In genomic region chr1:181159451-181160151, GRCh38 we compare ENCODE assay signal across 8 cellular contexts.
DNase-seq lines count a peak whose midpoint lies in the region; ATAC-seq, FAIRE-seq and TF ChIP-seq lines count a peak whose summit lies in the region.

No MANE protein-coding gene starts in this region.

- no peaks in the 10 kb centered on the region for H3K27me3 Mint-ChIP-seq in naive thymus-derived CD8-positive, alpha-beta T cell

- no peak overlapping the region for H3K9ac ChIP-seq in kidney (ENCODE audit: low read length in 2 of 2)

- H3K27ac Mint-ChIP-seq in naive thymus-derived CD8-positive, alpha-beta T cell = peak overlapping the region; percentile 57 to 93 (median 86)

- CTCF ChIA-PET in RWPE1 (lab: Yijun Ruan, JAX) = interaction anchor here (0.9 to 1.7 kb wide), 2 partner anchors 18 to 59 kb away, joined by 4 to 9 read pairs; no protein-coding TSS in a partner anchor

- H3K4me3 Mint-ChIP-seq in naive thymus-derived CD8-positive, alpha-beta T cell = peak overlapping the region; percentile 26 to 82 (median 56)

- POLR2A ChIA-PET in RWPE1 (lab: Yijun Ruan, JAX; ENCODE audit: low non-redundant PET) = no interaction called here
- POLR2A ChIA-PET in naive thymus-derived CD8-positive, alpha-beta T cell (lab: Charles Lee) = interaction anchor here (0.7 to 4.4 kb wide), 5 partner anchors 11 to 657 kb away, joined by 3 to 30 read pairs (median 4); partner anchors contain the start of gene ACBD6

- peaks cover 0 to 9% of the 10 kb centered on the region in 2 donors for H3K9me3 ChIP-seq in kidney (ENCODE audit: control insufficient read depth in 1 of 2, low read length in 2 of 2)

- no peak for TF ChIP-seq CTCF in RWPE1 (conservative IDR thresholded peaks at IDR 0.05; ENCODE audit: low read depth)
- TF ChIP-seq CTCF in kidney (IDR thresholded peaks at IDR 0.05; ENCODE audit: borderline replicate concordance, extremely low read depth, insufficient read depth) = no peak

- peak overlapping the region; percentile 97 for H3K27ac ChIP-seq in RWPE1
- no peak overlapping the region for H3K27ac ChIP-seq in kidney (ENCODE audit: low read depth in 2 of 2, low read length in 2 of 2)

- FAIRE-seq in kidney (lab: Jason Lieb, UNC) = no peak

- H3K4me1 Mint-ChIP-seq in naive thymus-derived CD8-positive, alpha-beta T cell = peaks cover 19 to 45% (median 41%) of the 10 kb centered on the region in 4 donors

- no peaks in the 10 kb centered on the region for H3K36me3 ChIP-seq in kidney (ENCODE audit: control insufficient read depth in 1 of 2, insufficient read depth in 2 of 2, low read length in 2 of 2)

- no peaks in the 10 kb centered on the region for H3K4me1 ChIP-seq in kidney (ENCODE audit: control insufficient read depth in 1 of 2, insufficient read depth in 1 of 2, low read depth in 1 of 2, low read length in 2 of 2)

- DNase-seq in GF-D8 (lab: John Stamatoyannopoulos, UW) = peak; percentile 44
- peak; percentile 98 for DNase-seq in RWPE1 (ENCODE audit: low spot score)
- peak; percentile 29 for DNase-seq in activated naive CD4-positive, alpha-beta T cell treated with anti-CD3 and anti-CD28 coated beads, Interleukin-2, amount 50 U/mL, for 16 hours
- peak in 8 of 10 donors; percentile 40 to 80 (median 65) for DNase-seq in naive thymus-derived CD8-positive, alpha-beta T cell
- no peak for DNase-seq in inferior parietal cortex (ENCODE audit: extremely low spot score)
- DNase-seq in kidney = no peak
- no peak for DNase-seq in iPS-NIHi7 (ENCODE audit: extremely low spot score)

- no peak overlapping the region for H3K4me3 ChIP-seq in kidney (ENCODE audit: low read length in 2 of 2)

- peaks cover 0 to 18% (median 7%) of the 10 kb centered on the region in 3 donors for H3K36me3 Mint-ChIP-seq in naive thymus-derived CD8-positive, alpha-beta T cell

- ATAC-seq in naive thymus-derived CD8-positive, alpha-beta T cell = peak; percentile 85 to 86
- no peak for ATAC-seq in GM21390 (IDR thresholded peaks at IDR 0.05; ENCODE audit: unreplicated experiment)

- peaks cover 2 to 28% (median 19%) of the 10 kb centered on the region in 9 donors for H3K9me3 Mint-ChIP-seq in naive thymus-derived CD8-positive, alpha-beta T cell

- intact Hi-C loops in kidney (cut with DNase I) = loop anchor here (10.0 kb wide), 1 partner anchor 275 kb away; no protein-coding TSS in a partner anchor

Comparison
In these comparisons a context has a peak if more than half of its experiments do, and no peak if none do; other contexts are left out.
1. DNase-seq: peak in GF-D8 (single experiment), RWPE1 (single experiment), activated naive CD4-positive, alpha-beta T cell treated with anti-CD3 and anti-CD28 coated beads, Interleukin-2, amount 50 U/mL, for 16 hours (single experiment) and naive thymus-derived CD8-positive, alpha-beta T cell (8 of 10); none in inferior parietal cortex (single experiment), kidney (single experiment) and iPS-NIHi7 (single experiment).